ENCODE assay signal across 9 cellular contexts in the genomic region with DNA sequence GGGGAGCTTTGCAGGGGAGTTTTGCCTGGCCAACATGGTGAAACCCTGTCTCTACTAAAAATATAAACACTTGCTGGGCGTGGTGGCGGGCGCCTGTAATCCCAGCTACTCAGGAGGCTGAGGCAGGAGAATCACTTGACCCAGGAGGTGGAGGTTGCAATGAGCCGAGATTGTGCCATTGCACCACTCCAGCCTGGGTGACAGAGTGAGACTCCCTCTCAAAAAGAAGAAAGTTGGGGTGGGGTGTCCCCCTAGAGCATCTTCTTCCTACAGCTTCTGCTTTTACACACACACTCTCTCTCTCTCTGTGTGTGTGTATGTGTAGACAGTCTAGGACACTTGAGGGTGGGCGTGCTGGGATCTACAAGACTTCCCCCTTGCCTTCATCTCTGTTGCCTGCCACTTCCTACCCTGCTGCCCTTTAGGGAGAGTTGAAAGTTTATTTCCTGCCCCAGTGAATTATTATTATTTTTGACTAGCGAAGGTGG. TPM values are rescaled to one million over a fixed set of nuclear protein-coding genes. Genes with fewer than 3 reads are reported as not detected.
A peak's percentile ranks its signal among the peaks of the same experiment; 100 is the strongest.
DNase-seq lines count a peak whose midpoint lies in the region; ATAC-seq and TF ChIP-seq lines count a peak whose summit lies in the region.
"Had no signal": no experiment of that assay in that cellular context is flagged by ENCODE, and none has a peak within 500 bp of the region (broad histone marks: within the 10 kb centered on the region; RNA-seq: fewer than 3 reads in every experiment).

No MANE protein-coding gene starts in this region.

- H3K4me2 ChIP-seq in BLaER1 (peak overlapping the region; percentile 36), Loucy (ENCODE audit: low read depth, low read length, poor library complexity, severe bottlenecking) (peak overlapping the region; percentile 49)

- no peaks in the 10 kb centered on the region for H3K27me3 ChIP-seq in BLaER1
- H3K27me3 ChIP-seq in Loucy (ENCODE audit: insufficient read depth, low read length, poor library complexity, severe bottlenecking) = no peaks in the 10 kb centered on the region
- no peaks in the 10 kb centered on the region for H3K27me3 ChIP-seq in endodermal cell (ENCODE audit: control insufficient read depth, insufficient read depth, low read length, poor library complexity, severe bottlenecking)
- no peaks in the 10 kb centered on the region for H3K27me3 ChIP-seq in H7 (ENCODE audit: control insufficient read depth, insufficient read depth, low read length)

- H4K20me1 ChIP-seq in BLaER1 = no peaks in the 10 kb centered on the region
- no peaks in the 10 kb centered on the region for H4K20me1 ChIP-seq in Loucy (ENCODE audit: insufficient read depth, low read length, poor library complexity, severe bottlenecking)

- peaks cover 18% of the 10 kb centered on the region for H3K4me1 ChIP-seq in BLaER1
- peaks cover 16% of the 10 kb centered on the region for H3K4me1 ChIP-seq in Loucy (ENCODE audit: insufficient read depth, low read length, poor library complexity, severe bottlenecking)
- no peaks in the 10 kb centered on the region for H3K4me1 ChIP-seq in endodermal cell (ENCODE audit: control insufficient read depth, insufficient read depth, low read length)

- in situ Hi-C loops in G401 (cut with HindIII; ENCODE audit: low sequenced_read_pairs) = no loop called here

- no peaks in the 10 kb centered on the region for H3K9me3 Mint-ChIP-seq in endodermal cell

- H3F3A ChIP-seq in Loucy (ENCODE audit: low read depth) = no peaks in the 10 kb centered on the region

- no peak overlapping the region for H3K27ac ChIP-seq in BLaER1
- H3K27ac ChIP-seq in endodermal cell (ENCODE audit: low read depth, low read length) = no peak overlapping the region

- H3K36me3 Mint-ChIP-seq in endodermal cell (ENCODE audit: low read depth) = peaks cover 1% of the 10 kb centered on the region

- no peaks in the 10 kb centered on the region for H3K79me2 ChIP-seq in Loucy (ENCODE audit: insufficient read depth, low read length)

- no peaks in the 10 kb centered on the region for H3K9me2 ChIP-seq in Loucy (replicated peaks; ENCODE audit: low read depth, low read length)

- H3K4me1 Mint-ChIP-seq in endodermal cell = peaks cover 15% of the 10 kb centered on the region

- H3K36me3 ChIP-seq in BLaER1 (no peaks in the 10 kb centered on the region), Loucy (ENCODE audit: insufficient read depth, low read length) (no peaks in the 10 kb centered on the region), endodermal cell (ENCODE audit: control insufficient read depth, insufficient read depth, low read length) (no peaks in the 10 kb centered on the region), H7 (replicated peaks; ENCODE audit: control insufficient read depth, insufficient read depth, low read length) (no peaks in the 10 kb centered on the region)

- no peak for DNase-seq in endodermal cell
- DNase-seq in G401 (ENCODE audit: low spot score) = no peak
- no peak for DNase-seq in H7
- no peak for DNase-seq in NCI-H1105 treated with DMSO at 0.1 percent for 48 hours (lab: John Stamatoyannopoulos, UW)
- DNase-seq in GM03348 (ENCODE audit: low spot score) = no peak
- DNase-seq: NCI-H748 treated with DMSO at 0.1 percent for 48 hours had no signal

- H3K27me3 Mint-ChIP-seq in endodermal cell (ENCODE audit: insufficient read depth) = peaks cover 2% of the 10 kb centered on the region

- no peak overlapping the region for H3K4me3 Mint-ChIP-seq in endodermal cell

- peak overlapping the region; percentile 56 for H2AFZ ChIP-seq in Loucy (ENCODE audit: low read length)

- WGBS in endodermal cell (ENCODE audit: insufficient coverage in 1 of 2, insufficient read length in 1 of 2), 2 experiments = 91 to 100% methylated on average over 3 to 6 of the region's 6 CpGs

- TF ChIP-seq CTCF in Loucy (conservative IDR thresholded peaks at IDR 0.05; ENCODE audit: low read length) (no peak), endodermal cell (conservative IDR thresholded peaks at IDR 0.05) (no peak)

- H3K4me3 ChIP-seq in BLaER1 = no peak overlapping the region
- H3K4me3 ChIP-seq in Loucy (ENCODE audit: low read length, poor library complexity, severe bottlenecking) = peak overlapping the region; percentile 36
- H3K4me3 ChIP-seq in endodermal cell (ENCODE audit: low read length) = no peak overlapping the region
- no peak overlapping the region for H3K4me3 ChIP-seq in H7 (ENCODE audit: insufficient read depth, low read depth, low read length)

- H3K9me3 ChIP-seq in BLaER1 (no peaks in the 10 kb centered on the region), Loucy (ENCODE audit: insufficient read depth, low read depth, low read length) (no peaks in the 10 kb centered on the region), endodermal cell (ENCODE audit: control insufficient read depth, low read length) (no peaks in the 10 kb centered on the region)

- ATAC-seq in GM19395 (IDR thresholded peaks at IDR 0.05; ENCODE audit: unreplicated experiment) = peak; percentile 33

- H3K9ac ChIP-seq in BLaER1 (no peak overlapping the region), Loucy (ENCODE audit: low read depth, low read length, poor library complexity, severe bottlenecking) (no peak overlapping the region), endodermal cell (ENCODE audit: extremely low read depth, low read length, poor library complexity, severe bottlenecking) (no peak overlapping the region)

- peak overlapping the region; percentile 67 for H3K27ac Mint-ChIP-seq in endodermal cell

RNA-seq across cellular contexts. Expression of gene PLAU, which starts 21.7 kb away (rescaled TPM):
- total RNA-seq in endodermal cell = 1 to 10 TPM; 2.7 to 3.3 TPM
- polyA plus RNA-seq in endodermal cell (2013, experiment 1 of 2) = 10.5 TPM
- 14.2 TPM for polyA plus RNA-seq in endodermal cell (2013, experiment 2 of 2)
- total RNA-seq in G401 (2014; rRNA removed; shearing (Covaris generic)) = 124 and 143 TPM in 2 replicates
- total RNA-seq in H7 (2014; rRNA removed; shearing (Covaris generic)) = 25.4 and 29.5 TPM in 2 replicates

RNA-seq across cellular contexts. Expression of gene CAMK2G, which starts 58.3 kb away (rescaled TPM):
- 10 to 100 TPM; 20.9 to 21.7 TPM for total RNA-seq in endodermal cell
- polyA plus RNA-seq in endodermal cell (2013, experiment 1 of 2) = 29.8 TPM
- polyA plus RNA-seq in endodermal cell (2013, experiment 2 of 2) = 25.8 TPM
- total RNA-seq in G401 (2014; rRNA removed; shearing (Covaris generic)) = 9.0 and 11.8 TPM in 2 replicates
- 26.6 and 35.9 TPM in 2 replicates for total RNA-seq in H7 (2014; rRNA removed; shearing (Covaris generic))
